ENCODE assay signal across 1 cellular context in genomic region chr14:105117710-105118385, GRCh38.
TF ChIP-seq lines count a peak whose summit lies in the region.

No MANE protein-coding gene starts in this region.

TF ChIP-seq in HepG2, 621 proteins besides CTCF, POLR2A, EP300 and RAD21:
- no peak for TF ChIP-seq FOXO4 (CRISPR knock-in tag; conservative IDR thresholded peaks at IDR 0.05)
- peak; percentile 86 for TF ChIP-seq ZNF331 (CRISPR knock-in tag; IDR thresholded peaks at IDR 0.05)
